Comparison of ENCODE assay signal across 17 cellular contexts in the genomic region with DNA sequence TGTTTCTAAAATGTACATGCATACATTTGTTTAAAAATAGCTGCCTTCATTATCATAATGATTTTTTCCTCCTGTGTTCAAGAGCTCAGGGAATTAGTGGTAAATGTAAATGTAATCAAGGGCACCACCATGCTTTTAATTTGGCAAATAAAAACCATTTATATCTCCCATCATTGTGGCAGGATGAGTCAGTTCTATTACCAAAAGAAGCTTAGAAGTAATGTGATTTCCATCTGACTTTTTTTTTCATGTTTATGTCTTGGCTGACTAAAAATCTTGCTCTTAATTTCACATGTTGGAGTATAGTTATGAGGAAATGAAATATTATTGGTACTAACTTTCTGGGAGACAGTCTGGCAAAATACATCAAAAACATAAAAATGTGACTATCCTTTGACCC.
DNase-seq lines count a peak whose midpoint lies in the region; ATAC-seq and TF ChIP-seq lines count a peak whose summit lies in the region.
"Had no signal": no experiment of that assay in that cellular context is flagged by ENCODE, and none has a peak within 500 bp of the region (broad histone marks: within the 10 kb centered on the region; RNA-seq: fewer than 3 reads in every experiment).

No MANE protein-coding gene starts in this region.

- DNase-seq in cardiac muscle cell (ENCODE audit: low read depth in 1 of 2, low spot score in 1 of 2) (no peak), heart right ventricle (no peak), hepatocyte (ENCODE audit: low spot score) (no peak)
- DNase-seq: CD4-positive, alpha-beta T cell; COR-L47; Karpas-422; MG63; NK-92 treated with Interleukin-12 subunit alpha and Interleukin-12 subunit beta, amount 100 ng/mL, for 24 hours; SIG-M5 had no signal

- no peaks in the 10 kb centered on the region for H3K79me2 ChIP-seq in hepatocyte
- H3K79me2 ChIP-seq in neural cell (replicated peaks; ENCODE audit: insufficient read depth, low read length): no peaks in the 10 kb centered on the region

- H3K27me3 ChIP-seq in cardiac muscle cell: no peaks in the 10 kb centered on the region
- peaks cover 0 to 4% (median 0%) of the 10 kb centered on the region in 7 donors for H3K27me3 ChIP-seq in heart right ventricle
- H3K27me3 ChIP-seq in hepatocyte: no peaks in the 10 kb centered on the region
- peaks cover 5% of the 10 kb centered on the region for H3K27me3 ChIP-seq in neural cell (ENCODE audit: insufficient read depth, low read depth, low read length)
- H3K27me3 ChIP-seq: BLaER1, MG63 had no signal

- no peak overlapping the region for H3K4me3 ChIP-seq in cardiac muscle cell
- H3K4me3 ChIP-seq in heart right ventricle: no peak overlapping the region
- no peak overlapping the region for H3K4me3 ChIP-seq in hepatocyte
- H3K4me3 ChIP-seq in neural cell (ENCODE audit: low read length): no peak overlapping the region
- H3K4me3 ChIP-seq: BLaER1, MG63 had no signal

- H3K27ac ChIP-seq in cardiac muscle cell (peak overlapping the region; percentile 15), heart right ventricle (no peak overlapping the region), hepatocyte (no peak overlapping the region), neural cell (ENCODE audit: low read length) (peak overlapping the region; percentile 26)
- H3K27ac ChIP-seq: 22Rv1, BLaER1 had no signal

- peak overlapping the region; percentile 56 for H3K4me2 ChIP-seq in hepatocyte
- no peak overlapping the region for H3K4me2 ChIP-seq in neural cell (ENCODE audit: low read length)
- H3K4me2 ChIP-seq: BLaER1 had no signal

- no peaks in the 10 kb centered on the region for H3F3A ChIP-seq in neural cell (ENCODE audit: insufficient read depth, low read length, poor library complexity, severe bottlenecking)

- peaks cover 19% of the 10 kb centered on the region for H3K4me1 ChIP-seq in cardiac muscle cell (ENCODE audit: low read depth)
- H3K4me1 ChIP-seq in heart right ventricle: no peaks in the 10 kb centered on the region
- peaks cover 22% of the 10 kb centered on the region for H3K4me1 ChIP-seq in hepatocyte (ENCODE audit: insufficient read depth)
- H3K4me1 ChIP-seq: BLaER1 had no signal

- TF ChIP-seq EP300 in neural cell (conservative IDR thresholded peaks at IDR 0.05; ENCODE audit: poor library complexity, severe bottlenecking): no peak

- H4K20me1 ChIP-seq in hepatocyte (ENCODE audit: insufficient read depth, poor library complexity, severe bottlenecking): no peaks in the 10 kb centered on the region
- H4K20me1 ChIP-seq in neural cell (ENCODE audit: insufficient read depth): no peaks in the 10 kb centered on the region
- H4K20me1 ChIP-seq: BLaER1 had no signal

- H3K9me3 ChIP-seq in cardiac muscle cell (ENCODE audit: low read depth) (no peaks in the 10 kb centered on the region), heart right ventricle (peaks cover 0 to 2% (median 0%) of the 10 kb centered on the region in 11 donors), hepatocyte (ENCODE audit: low read depth) (no peaks in the 10 kb centered on the region), neural cell (ENCODE audit: low read length) (no peaks in the 10 kb centered on the region)
- H3K9me3 ChIP-seq: BLaER1, MG63 had no signal

- no peak for ATAC-seq in heart right ventricle
- no peak for ATAC-seq in HG03469 (IDR thresholded peaks at IDR 0.05; ENCODE audit: unreplicated experiment)
- ATAC-seq in HG03175 (IDR thresholded peaks at IDR 0.05; ENCODE audit: unreplicated experiment): no peak
- no peak for ATAC-seq in GM18520 (IDR thresholded peaks at IDR 0.05; ENCODE audit: unreplicated experiment)
- ATAC-seq in HG03439 (IDR thresholded peaks at IDR 0.05; ENCODE audit: unreplicated experiment): no peak
- ATAC-seq: Panc1 had no signal

- H3K36me3 ChIP-seq in cardiac muscle cell (no peaks in the 10 kb centered on the region), heart right ventricle (no peaks in the 10 kb centered on the region), hepatocyte (replicated peaks; ENCODE audit: insufficient read depth, low read depth) (no peaks in the 10 kb centered on the region), neural cell (ENCODE audit: insufficient read depth, low read length) (no peaks in the 10 kb centered on the region)
- H3K36me3 ChIP-seq: BLaER1, MG63 had no signal

- TF ChIP-seq CTCF in cardiac muscle cell (IDR thresholded peaks at IDR 0.05; ENCODE audit: low read depth, low read length): no peak
- no peak for TF ChIP-seq CTCF in heart right ventricle (IDR thresholded peaks at IDR 0.05)
- no peak for TF ChIP-seq CTCF in hepatocyte (IDR thresholded peaks at IDR 0.05; ENCODE audit: poor library complexity)
- TF ChIP-seq CTCF in neural cell (IDR thresholded peaks at IDR 0.05; ENCODE audit: poor library complexity, severe bottlenecking): no peak

- no peak for TF ChIP-seq RAD21 in neural cell (conservative IDR thresholded peaks at IDR 0.05)

- no peaks in the 10 kb centered on the region for H3K9me2 ChIP-seq in hepatocyte (replicated peaks; ENCODE audit: insufficient read depth)
- no peaks in the 10 kb centered on the region for H3K9me2 ChIP-seq in neural cell (ENCODE audit: insufficient read depth, low read length)

- H2AFZ ChIP-seq in hepatocyte (no peak overlapping the region), neural cell (ENCODE audit: low read depth, low read length) (no peak overlapping the region)

- intact Hi-C loops in heart right ventricle (cut with DNase I): no loop called here

- H3K9ac ChIP-seq in neural cell (ENCODE audit: low read length): no peak overlapping the region
- H3K9ac ChIP-seq: BLaER1 had no signal

TF ChIP-seq in neural cell, 6 proteins besides CTCF, POLR2A, EP300 and RAD21:
- TF ChIP-seq SMC3 (conservative IDR thresholded peaks at IDR 0.05; ENCODE audit: poor library complexity): no peak
- TF ChIP-seq EZH2 (IDR thresholded peaks at IDR 0.05; ENCODE audit: borderline replicate concordance, insufficient read depth, low read length, poor library complexity, severe bottlenecking): no peak

Comparison
In these comparisons a context has a peak if more than half of its experiments do, and no peak if none do; other contexts are left out.
1. H3K27ac ChIP-seq: peak in cardiac muscle cell (single experiment) and neural cell (single experiment); none in heart right ventricle (0 of 10) and hepatocyte (single experiment).